22 cellular contexts compared by ENCODE assay signal in the genomic region with DNA sequence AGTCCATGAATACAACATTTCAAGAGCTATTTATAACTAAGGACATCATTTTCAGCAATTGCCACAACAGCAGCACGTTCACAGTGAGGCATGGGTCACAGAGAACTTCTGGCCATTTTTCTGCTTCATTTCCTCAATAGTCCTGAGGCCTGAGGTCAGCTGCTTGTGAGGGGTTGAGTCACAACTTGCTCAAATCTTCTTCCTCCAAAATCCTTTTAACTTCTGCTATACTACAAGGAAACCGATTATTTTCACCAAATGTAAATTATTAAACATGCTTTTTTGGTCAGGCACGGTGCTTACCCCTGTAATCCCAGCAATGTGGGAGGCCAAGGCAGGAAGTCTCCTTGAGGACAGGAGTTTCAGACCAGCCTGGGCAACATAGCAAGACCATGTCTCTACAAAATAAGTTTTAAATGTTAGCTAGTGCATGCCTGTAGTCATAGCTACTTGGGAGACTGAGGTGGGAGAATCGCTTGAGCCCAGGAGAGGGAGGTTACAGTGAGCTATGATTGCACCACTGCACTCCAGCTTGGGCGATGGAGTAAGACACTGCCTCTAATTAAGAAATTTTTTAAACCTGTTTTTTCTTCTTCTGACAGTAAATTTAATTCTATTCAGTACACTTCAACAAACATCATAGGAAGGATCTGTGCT. TPM values are rescaled to one million over a fixed set of nuclear protein-coding genes. Genes with fewer than 3 reads are reported as not detected.
DNase-seq lines count a peak whose midpoint lies in the region; ATAC-seq, FAIRE-seq and TF ChIP-seq lines count a peak whose summit lies in the region.
"Had no signal": no experiment of that assay in that cellular context is flagged by ENCODE, and none has a peak within 500 bp of the region (broad histone marks: within the 10 kb centered on the region; RNA-seq: fewer than 3 reads in every experiment).

No MANE protein-coding gene starts in this region.

- TF ChIP-seq CTCF in bronchial epithelial cell (IDR thresholded peaks at IDR 0.05; ENCODE audit: insufficient read depth, low read length, severe bottlenecking) (no peak), D721Med (IDR thresholded peaks at IDR 0.05; ENCODE audit: insufficient read depth, missing control alignments) (no peak)

- in situ Hi-C loops in Caki2 (cut with HindIII; ENCODE audit: low pct_unique_long_range_greater_than_20kb, low sequenced_read_pairs): no loop called here

- H3K27me3 ChIP-seq in bronchial epithelial cell (ENCODE audit: control insufficient read depth, insufficient read depth, low read length): peaks cover 3% of the 10 kb centered on the region
- H3K27me3 ChIP-seq: SJSA1 had no signal

- H3K36me3 ChIP-seq in bronchial epithelial cell (ENCODE audit: control insufficient read depth, insufficient read depth, low read length): no peaks in the 10 kb centered on the region
- H3K36me3 ChIP-seq: heart right ventricle, SJSA1 had no signal

- ATAC-seq in HG03342 (IDR thresholded peaks at IDR 0.05; ENCODE audit: unreplicated experiment): peak; percentile 48

- FAIRE-seq in bronchial epithelial cell (lab: Jason Lieb, UNC): peak; percentile 70
- no peak for FAIRE-seq in D721Med (lab: Jason Lieb, UNC)
- FAIRE-seq: G401.6, GM12892 had no signal

- DNase-seq in Caki2 (ENCODE audit: low read depth) (peak; percentile 37), bronchial epithelial cell (ENCODE audit: low read depth) (peak; percentile 12), kidney tubule cell (ENCODE audit: low spot score) (peak; percentile 95), NCI-H345 (lab: John Stamatoyannopoulos, UW) (no peak), D721Med (ENCODE audit: insufficient read length, low spot score) (no peak)
- no peak for DNase-seq in NK-92 treated with Interleukin-12 subunit alpha and Interleukin-12 subunit beta, amount 100 ng/mL, for 24 hours (lab: John Stamatoyannopoulos, UW)
- no peak for DNase-seq in stimulated activated CD4-positive, alpha-beta T cell treated with anti-CD3 and anti-CD28 coated beads, Interleukin-4, amount 100 ng/mL, for 24 hours
- DNase-seq: activated CD4-positive, alpha-beta T cell treated with anti-CD3 and anti-CD28 coated beads for 4 hours; activated naive CD4-positive, alpha-beta T cell treated with anti-CD3 and anti-CD28 coated beads for 36 hours; cortex of kidney; erythroblast; heart right ventricle; HFFc6; NCI-H1436; occipital lobe; stimulated activated CD4-positive, alpha-beta T cell treated with anti-CD3 and anti-CD28 coated beads, Interleukin-4, amount 100 ng/mL, for 1 hour; stimulated activated CD8-positive, alpha-beta memory T cell treated with anti-CD3 and anti-CD28 coated beads, Interleukin-4, amount 100 ng/mL, for 48 hours; T1000 had no signal

- no peak overlapping the region for H3K4me3 ChIP-seq in bronchial epithelial cell (ENCODE audit: low read depth, low read length)
- H3K4me3 ChIP-seq: heart right ventricle, SJSA1 had no signal

RNA-seq across cellular contexts. Expression of a gene that starts 11.2 kb away (rescaled TPM):
- total RNA-seq in Caki2 (2014; rRNA removed; shearing (Covaris generic); ENCODE audit: low replicate concordance): 0.14 and 0.74 TPM in 2 replicates
- total RNA-seq in bronchial epithelial cell: under 0.01 and 0.26 TPM in 2 replicates
- total RNA-seq: HFFc6, SJSA1 had no signal

Comparison
In these comparisons a context has a peak if more than half of its experiments do, and no peak if none do; other contexts are left out.
1. DNase-seq: peak in Caki2 (single experiment), bronchial epithelial cell (single experiment) and kidney tubule cell (single experiment); none in NK-92 treated with Interleukin-12 subunit alpha and Interleukin-12 subunit beta, amount 100 ng/mL, for 24 hours (single experiment), stimulated activated CD4-positive, alpha-beta T cell treated with anti-CD3 and anti-CD28 coated beads, Interleukin-4, amount 100 ng/mL, for 24 hours (single experiment), NCI-H345 (single experiment) and D721Med (single experiment).